28 cellular contexts compared by ENCODE assay signal in genomic region chr5:7207979-7208378, GRCh38.
"Had no signal": no experiment of that assay in that cellular context is flagged by ENCODE, and none has a peak within 500 bp of the region (broad histone marks: within the 10 kb centered on the region; RNA-seq: fewer than 3 reads in every experiment).

No MANE protein-coding gene starts in this region.

- ATAC-seq: effector memory CD8-positive, alpha-beta T cell; left ventricle myocardium superior had no signal

- H3K4me3 Mint-ChIP-seq: activated CD4-positive, alpha-beta memory T cell treated with anti-CD3 and anti-CD28 coated beads for 36 hours; activated CD4-positive, alpha-beta T cell treated with anti-CD3 and anti-CD28 coated beads, Interleukin-2, amount 10 ng/mL, durations not matched to agents 24 days and 14 days; activated naive CD4-positive, alpha-beta T cell treated with anti-CD3 and anti-CD28 coated beads for 36 hours; activated naive CD8-positive, alpha-beta T cell treated with anti-CD3 and anti-CD28 coated beads for 36 hours; activated T-helper 1 cell treated with anti-CD3 and anti-CD28 coated beads, Interleukin-12 subunit alpha, Interleukin-12 subunit beta, Interleukin-2, Interleukin-4 antibody, amounts not matched to agents 30 ng/mL and 10 ng/mL and 1 ng/mL, durations not matched to agents 14 hours and 24 hours and 36 hours; effector memory CD8-positive, alpha-beta T cell; naive B cell; T-helper 1 cell treated with Interleukin-12 subunit alpha and Interleukin-12 subunit beta and Interleukin-4 antibody, amounts not matched to agents 30 μg/mL and 1 μg/mL, for 36 hours; type B pancreatic cell had no signal

- H3K27ac ChIP-seq: brain microvascular endothelial cell, spleen, thoracic aorta, vagina had no signal

- H3K36me3 Mint-ChIP-seq: activated CD4-positive, alpha-beta memory T cell treated with anti-CD3 and anti-CD28 coated beads for 36 hours; activated naive CD8-positive, alpha-beta T cell treated with anti-CD3 and anti-CD28 coated beads for 36 hours; naive B cell; type B pancreatic cell had no signal

- H3K4me3 ChIP-seq: adrenal gland, ascending aorta, gastrocnemius medialis, spleen, thoracic aorta, vagina had no signal

- H3K9me3 Mint-ChIP-seq: activated CD4-positive, alpha-beta memory T cell treated with anti-CD3 and anti-CD28 coated beads for 36 hours; type B pancreatic cell had no signal

- H3K27ac Mint-ChIP-seq: activated CD4-positive, alpha-beta memory T cell treated with anti-CD3 and anti-CD28 coated beads for 36 hours; activated CD4-positive, alpha-beta T cell treated with anti-CD3 and anti-CD28 coated beads, Interleukin-2, amount 10 ng/mL, durations not matched to agents 24 days and 14 days; activated naive CD4-positive, alpha-beta T cell treated with anti-CD3 and anti-CD28 coated beads for 36 hours; activated naive CD8-positive, alpha-beta T cell treated with anti-CD3 and anti-CD28 coated beads for 36 hours; activated T-helper 1 cell treated with anti-CD3 and anti-CD28 coated beads, Interleukin-12 subunit alpha, Interleukin-12 subunit beta, Interleukin-2, Interleukin-4 antibody, amounts not matched to agents 30 ng/mL and 10 ng/mL and 1 ng/mL, durations not matched to agents 14 hours and 24 hours and 36 hours; effector memory CD8-positive, alpha-beta T cell; naive B cell; T-helper 1 cell treated with Interleukin-12 subunit alpha and Interleukin-12 subunit beta and Interleukin-4 antibody, amounts not matched to agents 30 μg/mL and 1 μg/mL, for 36 hours; type B pancreatic cell had no signal

- H3K9me3 ChIP-seq: adrenal gland, ascending aorta, gastrocnemius medialis, spleen, thoracic aorta, vagina had no signal

- H3K27me3 Mint-ChIP-seq: activated CD4-positive, alpha-beta memory T cell treated with anti-CD3 and anti-CD28 coated beads for 36 hours; activated CD4-positive, alpha-beta T cell treated with anti-CD3 and anti-CD28 coated beads, Interleukin-2, amount 10 ng/mL, durations not matched to agents 24 days and 14 days; activated naive CD8-positive, alpha-beta T cell treated with anti-CD3 and anti-CD28 coated beads for 36 hours; effector memory CD8-positive, alpha-beta T cell; naive B cell had no signal

- H3K4me1 ChIP-seq: adrenal gland, gastrocnemius medialis, spleen, vagina had no signal

- H3K36me3 ChIP-seq: adrenal gland, ascending aorta, brain microvascular endothelial cell, gastrocnemius medialis, spleen, thoracic aorta, vagina had no signal

- H3K4me1 Mint-ChIP-seq: activated CD4-positive, alpha-beta T cell treated with anti-CD3 and anti-CD28 coated beads, Interleukin-2, amount 10 ng/mL, durations not matched to agents 24 days and 14 days; activated naive CD8-positive, alpha-beta T cell treated with anti-CD3 and anti-CD28 coated beads for 36 hours; naive B cell had no signal

- DNase-seq: activated CD4-positive, alpha-beta memory T cell treated with anti-CD3 and anti-CD28 coated beads for 36 hours; activated CD4-positive, alpha-beta T cell treated with anti-CD3 and anti-CD28 coated beads, Interleukin-2, amount 10 ng/mL, durations not matched to agents 24 days and 14 days; activated CD4-positive, CD25-positive, alpha-beta regulatory T cell treated with anti-CD3 and anti-CD28 coated beads, Interleukin-2, amount 50 U/mL, for 72 hours; activated CD8-positive, alpha-beta memory T cell treated with anti-CD3 and anti-CD28 coated beads, Interleukin-2, amount 50 U/mL, for 4 hours; activated effector memory CD4-positive, alpha-beta T cell treated with anti-CD3 and anti-CD28 coated beads, Interleukin-2, amount 50 U/mL, for 16 hours; activated naive CD4-positive, alpha-beta T cell treated with anti-CD3 and anti-CD28 coated beads for 36 hours; activated naive CD8-positive, alpha-beta T cell treated with anti-CD3 and anti-CD28 coated beads for 36 hours; activated T-cell treated with anti-CD3 and anti-CD28 coated beads, Interleukin-2, amount 50 U/mL, for 1 hour; adrenal gland; brain microvascular endothelial cell; caudate nucleus; cortex of kidney; effector memory CD8-positive, alpha-beta T cell; erythroblast; gastrocnemius medialis; hippocampal formation; left ventricle myocardium superior; mammary epithelial cell; naive B cell; spleen; stimulated activated naive CD4-positive, alpha-beta T cell treated with Interleukin-2 at 50 U/mL for 16 hours; T1000 had no signal

- H3K27me3 ChIP-seq: adrenal gland, ascending aorta, brain microvascular endothelial cell, gastrocnemius medialis, spleen, vagina had no signal
